Comparison of ENCODE assay signal across 8 cellular contexts in genomic region chr17:48351916-48352332, GRCh38.
DNase-seq lines count a peak whose midpoint lies in the region; ATAC-seq lines count a peak whose summit lies in the region.

No MANE protein-coding gene starts in this region.

- H3K4me1 Mint-ChIP-seq in T-helper 17 cell, result peaks cover 4% of the 10 kb centered on the region

- H3K9me3 ChIP-seq in T-helper 17 cell (ENCODE audit: control insufficient read depth, low read length, poor library complexity, severe bottlenecking), result no peaks in the 10 kb centered on the region

- peak; percentile 69 for DNase-seq in Caki2 (ENCODE audit: low read depth)
- DNase-seq in HPDE6-E6E7 (ENCODE audit: extremely low spot score), result peak; percentile 19
- DNase-seq in T-helper 17 cell, result no peak
- peak; percentile 40 for DNase-seq in germinal center (ENCODE audit: low spot score)
- peak; percentile 38 for DNase-seq in stromal cell of bone marrow (ENCODE audit: low read depth)
- DNase-seq in HK-2 (ENCODE audit: unreplicated experiment), result no peak

- in situ Hi-C loops in Caki2 (cut with HindIII; ENCODE audit: low pct_unique_long_range_greater_than_20kb, low sequenced_read_pairs), result no loop called here

- H3K4me3 Mint-ChIP-seq in T-helper 17 cell, result no peak overlapping the region

- no peaks in the 10 kb centered on the region for H3K36me3 Mint-ChIP-seq in T-helper 17 cell (ENCODE audit: low read depth)

- no peaks in the 10 kb centered on the region for H3K27me3 Mint-ChIP-seq in T-helper 17 cell

- peak; percentile 64 for ATAC-seq in T-helper 17 cell
- no peak for ATAC-seq in GM21717 (IDR thresholded peaks at IDR 0.05; ENCODE audit: unreplicated experiment)
- ATAC-seq in HG03521 (IDR thresholded peaks at IDR 0.05; ENCODE audit: unreplicated experiment), result no peak

- peak overlapping the region; percentile 68 for H3K27ac Mint-ChIP-seq in T-helper 17 cell

Comparison
In these comparisons a context has a peak if more than half of its experiments do, and no peak if none do; other contexts are left out.
1. DNase-seq: peak in Caki2 (single experiment), HPDE6-E6E7 (single experiment), germinal center (single experiment) and stromal cell of bone marrow (single experiment); none in T-helper 17 cell (0 of 3) and HK-2 (single experiment).